Comparison of ENCODE assay signal across 12 cellular contexts in the genomic region with DNA sequence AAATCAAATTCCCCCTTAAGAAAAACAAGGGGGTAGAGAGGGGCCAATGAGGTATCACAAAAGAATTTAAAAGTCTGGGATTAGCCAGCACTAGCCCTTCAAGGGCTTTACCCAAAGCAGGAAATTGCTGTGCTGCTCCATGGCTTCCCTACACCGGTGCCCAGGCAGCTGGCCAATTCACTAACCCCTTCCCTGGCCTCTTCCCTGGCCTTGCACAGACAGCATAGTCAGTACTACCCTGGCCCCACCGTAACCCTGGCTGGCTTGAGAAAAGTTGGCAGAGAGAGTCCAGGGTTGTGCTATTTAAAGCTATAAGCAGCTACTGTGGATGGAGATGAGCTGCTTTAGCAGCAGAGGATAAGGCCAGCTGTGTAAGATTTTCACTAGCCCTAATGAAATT. TPM values are rescaled to one million over a fixed set of nuclear protein-coding genes. Genes with fewer than 3 reads are reported as not detected.
A peak's percentile ranks its signal among the peaks of the same experiment; 100 is the strongest.
DNase-seq lines count a peak whose midpoint lies in the region; ATAC-seq, FAIRE-seq and TF ChIP-seq lines count a peak whose summit lies in the region.
"Had no signal": no experiment of that assay in that cellular context is flagged by ENCODE, and none has a peak within 500 bp of the region (broad histone marks: within the 10 kb centered on the region; RNA-seq: fewer than 3 reads in every experiment).

No MANE protein-coding gene starts in this region.

- no peak overlapping the region for H3K27ac Mint-ChIP-seq in effector memory CD8-positive, alpha-beta T cell
- H3K27ac Mint-ChIP-seq: activated naive CD4-positive, alpha-beta T cell treated with anti-CD3 and anti-CD28 coated beads, Interleukin-2, amount 50 U/mL, for 24 hours had no signal

- no peaks in the 10 kb centered on the region for H3K27me3 Mint-ChIP-seq in effector memory CD8-positive, alpha-beta T cell

- no peaks in the 10 kb centered on the region for H3F3A ChIP-seq in PC-3 (ENCODE audit: low read length, unreplicated experiment)

- TF ChIP-seq POLR2A in endothelial cell of umbilical vein (IDR thresholded peaks at IDR 0.05; ENCODE audit: low read depth, low read length) = no peak

- DNase-seq in PC-3 (no peak), endothelial cell of umbilical vein (ENCODE audit: low read depth, low spot score) (peak; percentile 86), left lung (peak; percentile 42 to 54), tibial artery (peak; percentile 28 to 79), SK-N-DZ (ENCODE audit: low spot score) (no peak)
- no peak for DNase-seq in effector memory CD8-positive, alpha-beta T cell
- DNase-seq: KG1, left colon, retina had no signal

- H3K27ac ChIP-seq in PC-3 (ENCODE audit: low read length) = no peak overlapping the region
- H3K27ac ChIP-seq in endothelial cell of umbilical vein (ENCODE audit: insufficient read depth, low read depth, low read length) = no peak overlapping the region
- no peak overlapping the region for H3K27ac ChIP-seq in left lung
- peak overlapping the region in 1 of 2 donors; percentile 18 for H3K27ac ChIP-seq in tibial artery
- H3K27ac ChIP-seq: SK-N-MC had no signal

- H3K9me1 ChIP-seq in endothelial cell of umbilical vein (replicated peaks; ENCODE audit: control insufficient read depth, extremely low read depth, insufficient read depth, low read length) = no peaks in the 10 kb centered on the region

- dilution Hi-C loops in endothelial cell of umbilical vein (cut with MboI; ENCODE audit: extremely low pct_ligation_motif_present, low sequenced_read_pairs) = no loop called here

- H3K4me1 Mint-ChIP-seq in effector memory CD8-positive, alpha-beta T cell (ENCODE audit: low read depth in 2 of 2) = no peaks in the 10 kb centered on the region
- H3K4me1 Mint-ChIP-seq: activated naive CD4-positive, alpha-beta T cell treated with anti-CD3 and anti-CD28 coated beads, Interleukin-2, amount 50 U/mL, for 24 hours had no signal

- H3K36me3 Mint-ChIP-seq in effector memory CD8-positive, alpha-beta T cell (ENCODE audit: insufficient read depth) = no peaks in the 10 kb centered on the region
- H3K36me3 Mint-ChIP-seq: activated naive CD4-positive, alpha-beta T cell treated with anti-CD3 and anti-CD28 coated beads, Interleukin-2, amount 50 U/mL, for 24 hours had no signal

- H3K79me2 ChIP-seq in PC-3 (ENCODE audit: low read length) = no peaks in the 10 kb centered on the region
- H3K79me2 ChIP-seq in endothelial cell of umbilical vein (ENCODE audit: control insufficient read depth, insufficient read depth, low read length) = no peaks in the 10 kb centered on the region

- H3K4me2 ChIP-seq in PC-3 (ENCODE audit: low read length) = no peak overlapping the region
- no peak overlapping the region for H3K4me2 ChIP-seq in endothelial cell of umbilical vein (ENCODE audit: insufficient read depth, low read length)

- intact Hi-C loops in PC-3 (cut with micrococcal nuclease) (no loop called here), endothelial cell of umbilical vein (cut with micrococcal nuclease) (no loop called here), left lung (cut with DNase I) (no loop called here), tibial artery (cut with DNase I; ENCODE audit: low total_unique reads) (no loop called here)

- H3K27me3 ChIP-seq in PC-3 (ENCODE audit: low read length) = no peaks in the 10 kb centered on the region
- H3K27me3 ChIP-seq in endothelial cell of umbilical vein (ENCODE audit: control insufficient read depth in 2 of 2, insufficient read depth in 2 of 2, low read length in 2 of 2) = no peaks in the 10 kb centered on the region
- H3K27me3 ChIP-seq in left lung = no peaks in the 10 kb centered on the region
- H3K27me3 ChIP-seq in tibial artery = no peaks in the 10 kb centered on the region

- H3K4me3 ChIP-seq in PC-3 (ENCODE audit: low read length) (no peak overlapping the region), endothelial cell of umbilical vein (replicated peaks in 1 of 3; ENCODE audit: insufficient read depth in 1 of 3, low read depth in 1 of 3, low read length in 3 of 3) (no peak overlapping the region), left lung (no peak overlapping the region), tibial artery (no peak overlapping the region)
- H3K4me3 ChIP-seq: SK-N-MC had no signal

- no peaks in the 10 kb centered on the region for H3K9me3 ChIP-seq in PC-3 (ENCODE audit: low read length)
- no peaks in the 10 kb centered on the region for H3K9me3 ChIP-seq in endothelial cell of umbilical vein (replicated peaks; ENCODE audit: control insufficient read depth, insufficient read depth, low read length)
- no peaks in the 10 kb centered on the region for H3K9me3 ChIP-seq in left lung
- no peaks in the 10 kb centered on the region for H3K9me3 ChIP-seq in tibial artery

- CTCF ChIA-PET in PC-3 (lab: Charles Lee) (no interaction called here), endothelial cell of umbilical vein (lab: Charles Lee) (interaction anchor here (0.9 to 1.8 kb wide), 5 partner anchors 11 to 49 kb away, joined by 3 to 9 read pairs (median 4); no protein-coding TSS in a partner anchor)

- H3K4me1 ChIP-seq in PC-3 (ENCODE audit: insufficient read depth, low read length) (no peaks in the 10 kb centered on the region), endothelial cell of umbilical vein (ENCODE audit: control insufficient read depth, extremely low read depth, insufficient read depth, low read length) (no peaks in the 10 kb centered on the region), left lung (no peaks in the 10 kb centered on the region), tibial artery (peaks cover 0 to 28% (median 12%) of the 10 kb centered on the region in 4 donors)

- H3K36me3 ChIP-seq in PC-3 (ENCODE audit: low read depth, low read length) (no peaks in the 10 kb centered on the region), endothelial cell of umbilical vein (ENCODE audit: control insufficient read depth in 2 of 2, extremely low read depth in 1 of 2, insufficient read depth in 2 of 2, low read length in 2 of 2) (no peaks in the 10 kb centered on the region), left lung (no peaks in the 10 kb centered on the region), tibial artery (no peaks in the 10 kb centered on the region)

- no peak overlapping the region for H3K4me3 Mint-ChIP-seq in effector memory CD8-positive, alpha-beta T cell
- H3K4me3 Mint-ChIP-seq: activated naive CD4-positive, alpha-beta T cell treated with anti-CD3 and anti-CD28 coated beads, Interleukin-2, amount 50 U/mL, for 24 hours had no signal

- TF ChIP-seq CTCF in PC-3 (conservative IDR thresholded peaks at IDR 0.05; ENCODE audit: low read depth, low read length) (no peak), endothelial cell of umbilical vein (IDR thresholded peaks at IDR 0.05; ENCODE audit: extremely low read depth in 1 of 2, insufficient read depth in 1 of 2, low read depth in 1 of 2, low read length in 2 of 2) (no peak), left lung (IDR thresholded peaks at IDR 0.05) (no peak), tibial artery (IDR thresholded peaks at IDR 0.05) (no peak)

- no peak overlapping the region for H3K9ac ChIP-seq in PC-3 (ENCODE audit: low read length)
- no peak overlapping the region for H3K9ac ChIP-seq in endothelial cell of umbilical vein (replicated peaks; ENCODE audit: extremely low read depth, insufficient read depth, low read length)

- no peaks in the 10 kb centered on the region for H3K9me3 Mint-ChIP-seq in effector memory CD8-positive, alpha-beta T cell
- H3K9me3 Mint-ChIP-seq: activated naive CD4-positive, alpha-beta T cell treated with anti-CD3 and anti-CD28 coated beads, Interleukin-2, amount 50 U/mL, for 24 hours had no signal

- H4K20me1 ChIP-seq in PC-3 (ENCODE audit: low read length) (no peaks in the 10 kb centered on the region), endothelial cell of umbilical vein (replicated peaks; ENCODE audit: control insufficient read depth, extremely low read depth, insufficient read depth, low read length) (no peaks in the 10 kb centered on the region)

- FAIRE-seq in endothelial cell of umbilical vein (lab: Jason Lieb, UNC) = no peak

- POLR2A ChIA-PET in PC-3 (lab: Charles Lee; ENCODE audit: unreplicated experiment) = no interaction called here
- POLR2A ChIA-PET in endothelial cell of umbilical vein (lab: Charles Lee) = no interaction called here

- BruUV-seq in PC-3 (replicated peaks; lab: Mats Ljungman, UMichigan) (no TSS peak), endothelial cell of umbilical vein (replicated peaks; lab: Mats Ljungman, UMichigan) (no TSS peak)

- ATAC-seq in PC-3 = 0 out of 2 replicates have a peak, but pooled peaks have one; percentile 22
- peak; percentile 89 for ATAC-seq in left lung
- ATAC-seq in HG03095 (IDR thresholded peaks at IDR 0.05; ENCODE audit: unreplicated experiment) = no peak
- no peak for ATAC-seq in effector memory CD8-positive, alpha-beta T cell (replicated peaks)
- ATAC-seq: left colon had no signal

- H2AFZ ChIP-seq in PC-3 (ENCODE audit: low read length) (no peak overlapping the region), endothelial cell of umbilical vein (ENCODE audit: low read depth, low read length) (no peak overlapping the region)

- no peaks in the 10 kb centered on the region for H3K9me2 ChIP-seq in PC-3 (replicated peaks; ENCODE audit: low read length)

TF ChIP-seq in endothelial cell of umbilical vein, 7 proteins besides CTCF, POLR2A, EP300 and RAD21 (continues in another document):
- TF ChIP-seq FOS (IDR thresholded peaks at IDR 0.05; ENCODE audit: borderline replicate concordance, insufficient read depth, low read length) (no peak), EZH2 (IDR thresholded peaks at IDR 0.05; ENCODE audit: borderline replicate concordance, low read depth, low read length, severe bottlenecking) (no peak), JUN (IDR thresholded peaks at IDR 0.05; ENCODE audit: borderline replicate concordance, insufficient read depth, insufficient read length, low read depth) (no peak), MYC (IDR thresholded peaks at IDR 0.05; ENCODE audit: low read depth, low read length) (no peak), POLR2AphosphoS5 (IDR thresholded peaks at IDR 0.05; ENCODE audit: insufficient read depth, low read depth, low read length) (no peak)
- TF ChIP-seq, protein P1, sequence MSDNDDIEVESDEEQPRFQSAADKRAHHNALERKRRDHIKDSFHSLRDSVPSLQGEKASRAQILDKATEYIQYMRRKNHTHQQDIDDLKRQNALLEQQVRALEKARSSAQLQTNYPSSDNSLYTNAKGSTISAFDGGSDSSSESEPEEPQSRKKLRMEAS (IDR thresholded peaks at IDR 0.05; ENCODE audit: insufficient read depth, insufficient read length) = no peak

RNA-seq across cellular contexts. Expression of gene ADAMTS3, which starts 43.1 kb away (rescaled TPM):
- 3.2 and 3.5 TPM in 2 replicates for total RNA-seq in PC-3 (2014; rRNA removed)
- 1.3 and 1.5 TPM in 2 replicates for total RNA-seq in endothelial cell of umbilical vein
- polyA plus RNA-seq in endothelial cell of umbilical vein = 0.24 and 0.37 TPM in 2 replicates
- 0.27 and 0.28 TPM in 2 replicates for polyA plus RNA-seq in endothelial cell of umbilical vein (2011; cell fraction: cytosol; rRNA removed)
- polyA plus RNA-seq in endothelial cell of umbilical vein (2011; cell fraction: nucleus; rRNA removed) = 0.78 and 0.84 TPM in 2 replicates
- 0.25 and 0.27 TPM in 2 replicates for polyA plus RNA-seq in endothelial cell of umbilical vein (2012)
- 1.3 and 2.6 TPM in 2 replicates for polyA minus RNA-seq in endothelial cell of umbilical vein
- polyA minus RNA-seq in endothelial cell of umbilical vein (2011; cell fraction: cytosol; rRNA and poly(A)+ RNA removed) = not detected
- polyA minus RNA-seq in endothelial cell of umbilical vein (2011; cell fraction: nucleus; rRNA and poly(A)+ RNA removed) = 2.6 and 3.9 TPM in 2 replicates
- total RNA-seq in left lung = 1 to 10 TPM; 3.0 to 3.1 TPM
- 2.9 and 4.0 TPM in 2 replicates for polyA plus RNA-seq in SK-N-DZ (2014; cell fraction: cytosol; rRNA removed)
- 2.7 and 3.7 TPM in 2 replicates for polyA plus RNA-seq in SK-N-DZ (2014; cell fraction: nucleus; rRNA removed)

Comparison
In these comparisons a context has a peak if more than half of its experiments do, and no peak if none do; other contexts are left out.
1. ATAC-seq: peak in PC-3 (single experiment) and left lung (single experiment); none in HG03095 (single experiment) and effector memory CD8-positive, alpha-beta T cell (single experiment).
2. DNase-seq: peak in endothelial cell of umbilical vein (single experiment), left lung (2 of 2) and tibial artery (2 of 2); none in PC-3 (single experiment), SK-N-DZ (single experiment) and effector memory CD8-positive, alpha-beta T cell (0 of 3).